ENCODE assay signal across 17 cellular contexts in genomic region chr10:23196915-23197314, GRCh38. TPM values are rescaled to one million over a fixed set of nuclear protein-coding genes. Genes with fewer than 3 reads are reported as not detected.
DNase-seq lines count a peak whose midpoint lies in the region; ATAC-seq and TF ChIP-seq lines count a peak whose summit lies in the region.
"Had no signal": no experiment of that assay in that cellular context is flagged by ENCODE, and none has a peak within 500 bp of the region (broad histone marks: within the 10 kb centered on the region; RNA-seq: fewer than 3 reads in every experiment).

No MANE protein-coding gene starts in this region.

- peaks cover 71% of the 10 kb centered on the region for H3K27me3 Mint-ChIP-seq in activated CD4-positive, alpha-beta T cell treated with anti-CD3 and anti-CD28 coated beads, Interleukin-2, amount 10 ng/mL, durations not matched to agents 24 days and 14 days
- H3K27me3 Mint-ChIP-seq in activated CD4-positive, alpha-beta T cell treated with anti-CD3 and anti-CD28 coated beads for 36 hours = peaks cover 68% of the 10 kb centered on the region
- H3K27me3 Mint-ChIP-seq in activated T-helper 17 cell treated with anti-CD3 and anti-CD28 coated beads, Interleukin-2, amount 50 U/mL, for 72 hours = peaks cover 56% of the 10 kb centered on the region

- CTCF ChIA-PET in activated CD4-positive, alpha-beta T cell treated with anti-CD3 and anti-CD28 coated beads for 36 hours (lab: Charles Lee) = no interaction called here

- H3K4me1 Mint-ChIP-seq in activated CD4-positive, alpha-beta T cell treated with anti-CD3 and anti-CD28 coated beads, Interleukin-2, amount 10 ng/mL, durations not matched to agents 24 days and 14 days = peaks cover 2% of the 10 kb centered on the region
- H3K4me1 Mint-ChIP-seq in activated CD4-positive, alpha-beta T cell treated with anti-CD3 and anti-CD28 coated beads for 36 hours = peaks cover 8% of the 10 kb centered on the region
- no peaks in the 10 kb centered on the region for H3K4me1 Mint-ChIP-seq in activated T-helper 17 cell treated with anti-CD3 and anti-CD28 coated beads, Interleukin-2, amount 50 U/mL, for 72 hours

- POLR2A ChIA-PET in activated CD4-positive, alpha-beta T cell treated with anti-CD3 and anti-CD28 coated beads for 36 hours (lab: Charles Lee) = no interaction called here

- intact Hi-C loops in activated CD4-positive, alpha-beta T cell treated with anti-CD3 and anti-CD28 coated beads, Interleukin-2, amount 10 ng/mL, durations not matched to agents 24 days and 14 days (cut with micrococcal nuclease) = loop anchor here (5.0 kb wide), 2 partner anchors 495 to 855 kb away; no protein-coding TSS in a partner anchor
- intact Hi-C loops in activated CD4-positive, alpha-beta T cell treated with anti-CD3 and anti-CD28 coated beads for 36 hours (cut with DNase I, micrococcal nuclease) = loop anchor here (2.0 to 10.0 kb wide), 2 partner anchors 24 to 208 kb away; no protein-coding TSS in a partner anchor
- intact Hi-C loops in body of pancreas (cut with DNase I) = no loop called here

- H4K20me1 ChIP-seq in osteoblast (ENCODE audit: insufficient read depth, low read length) = no peaks in the 10 kb centered on the region

- in situ Hi-C loops in HAP-1 (cut with MboI; ENCODE audit: low sequenced_read_pairs) = no loop called here

- H3K9me3 Mint-ChIP-seq in activated CD4-positive, alpha-beta T cell treated with anti-CD3 and anti-CD28 coated beads, Interleukin-2, amount 10 ng/mL, durations not matched to agents 24 days and 14 days = peaks cover 8% of the 10 kb centered on the region
- H3K9me3 Mint-ChIP-seq in activated CD4-positive, alpha-beta T cell treated with anti-CD3 and anti-CD28 coated beads for 36 hours (ENCODE audit: low read depth) = no peaks in the 10 kb centered on the region
- no peaks in the 10 kb centered on the region for H3K9me3 Mint-ChIP-seq in activated T-helper 17 cell treated with anti-CD3 and anti-CD28 coated beads, Interleukin-2, amount 50 U/mL, for 72 hours
- H3K9me3 Mint-ChIP-seq: HFFc6 had no signal

- no peaks in the 10 kb centered on the region for H3K79me2 ChIP-seq in osteoblast (ENCODE audit: insufficient read depth, low read length)

- DNase-seq in activated CD4-positive, alpha-beta T cell treated with anti-CD3 and anti-CD28 coated beads, Interleukin-2, amount 10 ng/mL, durations not matched to agents 24 days and 14 days = peak; percentile 27
- DNase-seq in activated CD4-positive, alpha-beta T cell treated with anti-CD3 and anti-CD28 coated beads for 36 hours = no peak
- peak; percentile 62 for DNase-seq in DMS79 treated with DMSO at 0.1 percent for 48 hours (lab: John Stamatoyannopoulos, UW)
- DNase-seq in body of pancreas = no peak
- peak; percentile 75 for DNase-seq in osteoblast (ENCODE audit: insufficient read length, low spot score, missing footprints)
- DNase-seq in HAP-1 (ENCODE audit: low spot score in 2 of 2) = no peak
- DNase-seq in stimulated activated CD4-positive, alpha-beta T cell treated with anti-CD3 and anti-CD28 coated beads, Interleukin-4, amount 100 ng/mL, for 24 hours = no peak
- DNase-seq: BE2C; CD4-positive, alpha-beta memory T cell; GM23248; HCEC 1CT; HFFc6 had no signal

- H3K4me1 ChIP-seq in body of pancreas (peaks cover 67% of the 10 kb centered on the region), osteoblast (ENCODE audit: insufficient read depth, low read length) (no peaks in the 10 kb centered on the region), HAP-1 (no peaks in the 10 kb centered on the region)
- H3K4me1 ChIP-seq: A549, BE2C had no signal

- H3K27ac ChIP-seq in body of pancreas (peak overlapping the region; percentile 84 to 92 (median 88)), osteoblast (ENCODE audit: low read depth, low read length) (no peak overlapping the region)
- H3K27ac ChIP-seq: A549, C4-2B, GM23248 had no signal

- no peak overlapping the region for H2AFZ ChIP-seq in osteoblast (ENCODE audit: low read length)
- H2AFZ ChIP-seq: GM23248 had no signal

- peaks cover 2% of the 10 kb centered on the region for H3K36me3 Mint-ChIP-seq in activated CD4-positive, alpha-beta T cell treated with anti-CD3 and anti-CD28 coated beads, Interleukin-2, amount 10 ng/mL, durations not matched to agents 24 days and 14 days (ENCODE audit: low read depth)
- peaks cover 2% of the 10 kb centered on the region for H3K36me3 Mint-ChIP-seq in activated CD4-positive, alpha-beta T cell treated with anti-CD3 and anti-CD28 coated beads for 36 hours (ENCODE audit: low read depth)
- H3K36me3 Mint-ChIP-seq in activated T-helper 17 cell treated with anti-CD3 and anti-CD28 coated beads, Interleukin-2, amount 50 U/mL, for 72 hours (ENCODE audit: low read depth) = peaks cover 6% of the 10 kb centered on the region
- H3K36me3 Mint-ChIP-seq: CD4-positive, alpha-beta memory T cell had no signal

- H3K4me2 ChIP-seq in osteoblast (ENCODE audit: insufficient read depth, low read length) = no peak overlapping the region
- H3K4me2 ChIP-seq: A549 had no signal

- no peak overlapping the region for H3K4me3 Mint-ChIP-seq in activated CD4-positive, alpha-beta T cell treated with anti-CD3 and anti-CD28 coated beads, Interleukin-2, amount 10 ng/mL, durations not matched to agents 24 days and 14 days
- no peak overlapping the region for H3K4me3 Mint-ChIP-seq in activated CD4-positive, alpha-beta T cell treated with anti-CD3 and anti-CD28 coated beads for 36 hours
- H3K4me3 Mint-ChIP-seq in activated T-helper 17 cell treated with anti-CD3 and anti-CD28 coated beads, Interleukin-2, amount 50 U/mL, for 72 hours = no peak overlapping the region
- H3K4me3 Mint-ChIP-seq: CD4-positive, alpha-beta memory T cell; HFFc6 had no signal

- H3K9me3 ChIP-seq in body of pancreas (no peaks in the 10 kb centered on the region), osteoblast (ENCODE audit: low read depth, low read length) (no peaks in the 10 kb centered on the region), HAP-1 (no peaks in the 10 kb centered on the region)
- H3K9me3 ChIP-seq: A549, BE2C had no signal

- TF ChIP-seq POLR2A in body of pancreas (IDR thresholded peaks at IDR 0.05) = no peak

- TF ChIP-seq CTCF in body of pancreas (IDR thresholded peaks at IDR 0.05) (no peak), osteoblast (IDR thresholded peaks at IDR 0.05; ENCODE audit: extremely low read depth, low read depth, low read length) (no peak)

- ATAC-seq in activated CD4-positive, alpha-beta T cell treated with anti-CD3 and anti-CD28 coated beads for 36 hours = no peak
- ATAC-seq in body of pancreas = no peak
- ATAC-seq in activated T-helper 17 cell treated with anti-CD3 and anti-CD28 coated beads, Interleukin-2, amount 50 U/mL, for 72 hours (replicated peaks) = no peak
- ATAC-seq: A549, HepG2 had no signal

- H3K4me3 ChIP-seq in body of pancreas = no peak overlapping the region
- H3K4me3 ChIP-seq in osteoblast (ENCODE audit: insufficient read depth, low read length) = no peak overlapping the region
- H3K4me3 ChIP-seq in HAP-1 = no peak overlapping the region
- H3K4me3 ChIP-seq: A549, GM23248 had no signal

- H3K27ac Mint-ChIP-seq in activated CD4-positive, alpha-beta T cell treated with anti-CD3 and anti-CD28 coated beads, Interleukin-2, amount 10 ng/mL, durations not matched to agents 24 days and 14 days = no peak overlapping the region
- no peak overlapping the region for H3K27ac Mint-ChIP-seq in activated CD4-positive, alpha-beta T cell treated with anti-CD3 and anti-CD28 coated beads for 36 hours
- H3K27ac Mint-ChIP-seq in activated T-helper 17 cell treated with anti-CD3 and anti-CD28 coated beads, Interleukin-2, amount 50 U/mL, for 72 hours = no peak overlapping the region
- H3K27ac Mint-ChIP-seq: CD4-positive, alpha-beta memory T cell; HFFc6 had no signal

- WGBS in body of pancreas, 2 donors = 60 to 64% methylated on average over 3 of the region's 3 CpGs

- no peaks in the 10 kb centered on the region for H3K27me3 ChIP-seq in body of pancreas
- H3K27me3 ChIP-seq in osteoblast (ENCODE audit: insufficient read depth, low read length) = peaks cover 67% of the 10 kb centered on the region
- H3K27me3 ChIP-seq in HAP-1 (ENCODE audit: low read depth) = peaks cover 36% of the 10 kb centered on the region

- H3K36me3 ChIP-seq in body of pancreas (replicated peaks in 1 of 2; ENCODE audit: insufficient read depth in 1 of 2, low read depth in 2 of 2) (no peaks in the 10 kb centered on the region), osteoblast (ENCODE audit: insufficient read depth, low read length) (no peaks in the 10 kb centered on the region), HAP-1 (replicated peaks) (no peaks in the 10 kb centered on the region)
- H3K36me3 ChIP-seq: BE2C had no signal

RNA-seq across cellular contexts. Expression of gene PTF1A, which starts 4.8 kb away (rescaled TPM):
- not detected in 2 replicates for total RNA-seq in activated CD4-positive, alpha-beta T cell treated with anti-CD3 and anti-CD28 coated beads, Interleukin-2, amount 10 ng/mL, durations not matched to agents 24 days and 14 days
- not detected for total RNA-seq in activated CD4-positive, alpha-beta T cell treated with anti-CD3 and anti-CD28 coated beads for 36 hours
- total RNA-seq in body of pancreas (100 to 1,000 TPM in 1 of 2 donors, 10 to 100 TPM in 1; 48.3 to 138 TPM), osteoblast (not detected in 2 replicates)
- total RNA-seq in activated T-helper 17 cell treated with anti-CD3 and anti-CD28 coated beads, Interleukin-2, amount 50 U/mL, for 72 hours = not detected
- total RNA-seq: CD4-positive, alpha-beta memory T cell; Daoy; GM23248; HepG2; HFFc6 had no signal

Comparison
In these comparisons a context has a peak if more than half of its experiments do, and no peak if none do; other contexts are left out.
1. DNase-seq: peak in activated CD4-positive, alpha-beta T cell treated with anti-CD3 and anti-CD28 coated beads, Interleukin-2, amount 10 ng/mL, durations not matched to agents 24 days and 14 days (single experiment), DMS79 treated with DMSO at 0.1 percent for 48 hours (single experiment) and osteoblast (single experiment); none in activated CD4-positive, alpha-beta T cell treated with anti-CD3 and anti-CD28 coated beads for 36 hours (single experiment), body of pancreas (0 of 4), HAP-1 (0 of 2) and stimulated activated CD4-positive, alpha-beta T cell treated with anti-CD3 and anti-CD28 coated beads, Interleukin-4, amount 100 ng/mL, for 24 hours (single experiment).
2. RNA of gene PTF1A, which starts 4.8 kb away (total RNA-seq): 48.3 to 138 TPM in body of pancreas; not detected in activated CD4-positive, alpha-beta T cell treated with anti-CD3 and anti-CD28 coated beads, Interleukin-2, amount 10 ng/mL, durations not matched to agents 24 days and 14 days, not detected in activated CD4-positive, alpha-beta T cell treated with anti-CD3 and anti-CD28 coated beads for 36 hours, not detected in osteoblast and not detected in activated T-helper 17 cell treated with anti-CD3 and anti-CD28 coated beads, Interleukin-2, amount 50 U/mL, for 72 hours; every median in the first group is over 10 times any median in the second.